In genomic region chr3:142618917-142619401, GRCh38 we compare ENCODE assay signal across 14 cellular contexts. TPM values are rescaled to one million over a fixed set of nuclear protein-coding genes. Genes with fewer than 3 reads are reported as not detected.
DNase-seq lines count a peak whose midpoint lies in the region; ATAC-seq and TF ChIP-seq lines count a peak whose summit lies in the region.
"Had no signal": no experiment of that assay in that cellular context is flagged by ENCODE, and none has a peak within 500 bp of the region (broad histone marks: within the 10 kb centered on the region; RNA-seq: fewer than 3 reads in every experiment).

No MANE protein-coding gene starts in this region.

- H3K23ac ChIP-seq in mesendoderm (ENCODE audit: low read length) = no peak overlapping the region

- H3K4me3 Mint-ChIP-seq in CD8-positive, alpha-beta T cell = no peak overlapping the region
- H3K4me3 Mint-ChIP-seq: activated T-helper 1 cell treated with anti-CD3 and anti-CD28 coated beads, Interleukin-12 subunit alpha, Interleukin-12 subunit beta, Interleukin-2, Interleukin-4 antibody, amounts not matched to agents 30 ng/mL and 10 ng/mL and 1 ng/mL, durations not matched to agents 14 hours and 24 hours and 36 hours; central memory CD8-positive, alpha-beta T cell had no signal

- H3K4me1 Mint-ChIP-seq in CD8-positive, alpha-beta T cell (ENCODE audit: low read depth) = no peaks in the 10 kb centered on the region
- H3K4me1 Mint-ChIP-seq: central memory CD8-positive, alpha-beta T cell had no signal

- H2BK120ac ChIP-seq in mesendoderm (ENCODE audit: low read depth, low read length) = no peak overlapping the region

- H4K5ac ChIP-seq in mesendoderm (ENCODE audit: low read length) = no peak overlapping the region

- H3K56ac ChIP-seq in mesendoderm (ENCODE audit: low read length) = no peak overlapping the region

- H3K27me3 ChIP-seq in mesendoderm (ENCODE audit: insufficient read depth, low read length, poor library complexity) (no peaks in the 10 kb centered on the region), BE2C (no peaks in the 10 kb centered on the region)
- no peaks in the 10 kb centered on the region for H3K27me3 ChIP-seq in CD8-positive, alpha-beta T cell (ENCODE audit: insufficient read depth, low read length)
- H3K27me3 ChIP-seq: BLaER1 treated with 17β-estradiol and CSF1 and Interleukin-3, amounts not matched to agents 10 nM and 100 nM; Peyer's patch had no signal

- no peak overlapping the region for H3K4me2 ChIP-seq in mesendoderm (ENCODE audit: low read length)
- H3K4me2 ChIP-seq: BLaER1 treated with 17β-estradiol and CSF1 and Interleukin-3, amounts not matched to agents 10 nM and 100 nM had no signal

- no peak for TF ChIP-seq CTCF in CD8-positive, alpha-beta T cell (IDR thresholded peaks at IDR 0.05)
- no peak for TF ChIP-seq CTCF in BE2C (IDR thresholded peaks at IDR 0.05; ENCODE audit: low read depth, low read length)

- no peaks in the 10 kb centered on the region for H3K79me2 ChIP-seq in mesendoderm (ENCODE audit: control insufficient read depth, insufficient read depth, low read length)

- H3K9me3 ChIP-seq in CD8-positive, alpha-beta T cell (ENCODE audit: low read length) = no peaks in the 10 kb centered on the region
- peaks cover 2% of the 10 kb centered on the region; the same call in 1 of the 2 replicates for H3K9me3 ChIP-seq in BE2C
- H3K9me3 ChIP-seq: BLaER1 treated with 17β-estradiol and CSF1 and Interleukin-3, amounts not matched to agents 10 nM and 100 nM; Peyer's patch had no signal

- no peak overlapping the region for H3K27ac Mint-ChIP-seq in CD8-positive, alpha-beta T cell
- H3K27ac Mint-ChIP-seq: activated T-helper 1 cell treated with anti-CD3 and anti-CD28 coated beads, Interleukin-12 subunit alpha, Interleukin-12 subunit beta, Interleukin-2, Interleukin-4 antibody, amounts not matched to agents 30 ng/mL and 10 ng/mL and 1 ng/mL, durations not matched to agents 14 hours and 24 hours and 36 hours had no signal

- no peaks in the 10 kb centered on the region for H3K9me3 Mint-ChIP-seq in CD8-positive, alpha-beta T cell
- H3K9me3 Mint-ChIP-seq: activated T-helper 1 cell treated with anti-CD3 and anti-CD28 coated beads, Interleukin-12 subunit alpha, Interleukin-12 subunit beta, Interleukin-2, Interleukin-4 antibody, amounts not matched to agents 30 ng/mL and 10 ng/mL and 1 ng/mL, durations not matched to agents 14 hours and 24 hours and 36 hours; central memory CD8-positive, alpha-beta T cell had no signal

- POLR2A ChIA-PET in CD8-positive, alpha-beta T cell (lab: Charles Lee) = no interaction called here

- H4K8ac ChIP-seq in mesendoderm (ENCODE audit: low read depth, low read length) = no peak overlapping the region

- H3K9ac ChIP-seq in mesendoderm (ENCODE audit: low read length) = no peak overlapping the region
- H3K9ac ChIP-seq: BLaER1 treated with 17β-estradiol and CSF1 and Interleukin-3, amounts not matched to agents 10 nM and 100 nM had no signal

- H2AK5ac ChIP-seq in mesendoderm (ENCODE audit: low read length) = no peak overlapping the region

- H3K4me1 ChIP-seq in mesendoderm (ENCODE audit: control insufficient read depth, low read depth, low read length) = no peaks in the 10 kb centered on the region
- no peaks in the 10 kb centered on the region for H3K4me1 ChIP-seq in CD8-positive, alpha-beta T cell (ENCODE audit: insufficient read depth, low read length)
- peaks cover 5% of the 10 kb centered on the region; the same call in 1 of the 2 replicates for H3K4me1 ChIP-seq in BE2C
- H3K4me1 ChIP-seq: BLaER1 treated with 17β-estradiol and CSF1 and Interleukin-3, amounts not matched to agents 10 nM and 100 nM had no signal

- H3K18ac ChIP-seq in mesendoderm (ENCODE audit: low read length) = no peak overlapping the region

- CTCF ChIA-PET in CD8-positive, alpha-beta T cell (lab: Charles Lee) = interaction anchor here (1.0 kb wide), 1 partner anchor 13 kb away, joined by 5 read pairs; no protein-coding TSS in a partner anchor

- H3K4ac ChIP-seq in mesendoderm (ENCODE audit: low read depth, low read length) = no peak overlapping the region

- H3K79me1 ChIP-seq in mesendoderm (ENCODE audit: low read length) = no peaks in the 10 kb centered on the region

- H3K27ac ChIP-seq in mesendoderm (ENCODE audit: low read depth, low read length) = no peak overlapping the region
- H3K27ac ChIP-seq in CD8-positive, alpha-beta T cell (ENCODE audit: low read depth, low read length) = no peak overlapping the region
- H3K27ac ChIP-seq: BLaER1 treated with 17β-estradiol and CSF1 and Interleukin-3, amounts not matched to agents 10 nM and 100 nM; VCaP had no signal

- H3K4me3 ChIP-seq in mesendoderm (ENCODE audit: low read length) = no peak overlapping the region
- H3K4me3 ChIP-seq in CD8-positive, alpha-beta T cell (ENCODE audit: low read depth, low read length) = no peak overlapping the region
- H3K4me3 ChIP-seq in BE2C (ENCODE audit: low read depth, low read length) = no peak overlapping the region
- H3K4me3 ChIP-seq: BLaER1 treated with 17β-estradiol and CSF1 and Interleukin-3, amounts not matched to agents 10 nM and 100 nM; Peyer's patch had no signal

- no peak overlapping the region for H2BK5ac ChIP-seq in mesendoderm (ENCODE audit: low read length)

- H3K36me3 ChIP-seq in mesendoderm (ENCODE audit: control insufficient read depth, insufficient read depth, low read length) (no peaks in the 10 kb centered on the region), BE2C (no peaks in the 10 kb centered on the region)
- no peaks in the 10 kb centered on the region for H3K36me3 ChIP-seq in CD8-positive, alpha-beta T cell (ENCODE audit: insufficient read depth, low read length)
- H3K36me3 ChIP-seq: BLaER1 treated with 17β-estradiol and CSF1 and Interleukin-3, amounts not matched to agents 10 nM and 100 nM; Peyer's patch had no signal

- no peak for ATAC-seq in CD8-positive, alpha-beta T cell

- intact Hi-C loops in CD8-positive, alpha-beta T cell (cut with DNase I, micrococcal nuclease) = no loop called here

- DNase-seq in DMS 273 treated with DMSO at 0.1 percent for 48 hours (lab: John Stamatoyannopoulos, UW) = peak; percentile 79
- peak; percentile 90 for DNase-seq in NCI-H2029 (lab: John Stamatoyannopoulos, UW)
- peak; percentile 2 for DNase-seq in amniotic epithelial cell (ENCODE audit: low read depth)
- DNase-seq in mesendoderm = peak; percentile 13
- DNase-seq in activated CD8-positive, alpha-beta memory T cell treated with anti-CD3 and anti-CD28 coated beads, Interleukin-2, amount 50 U/mL, for 4 hours = no peak
- no peak for DNase-seq in CD8-positive, alpha-beta T cell
- no peak for DNase-seq in stimulated activated CD4-positive, alpha-beta T cell treated with anti-CD3 and anti-CD28 coated beads, Interleukin-2, amount 100 ng/mL, for 48 hours
- DNase-seq in BE2C = no peak
- DNase-seq: KG1 had no signal

- H2BK15ac ChIP-seq in mesendoderm (replicated peaks; ENCODE audit: low read depth) = no peak overlapping the region

- WGBS in mesendoderm (ENCODE audit: extremely low coverage, insufficient coverage, low lambda C conversion rate) = no CpG with 5 or more reads among the region's 3 CpGs

- H3K36me3 Mint-ChIP-seq in CD8-positive, alpha-beta T cell = no peaks in the 10 kb centered on the region

- H3K27me3 Mint-ChIP-seq in CD8-positive, alpha-beta T cell (ENCODE audit: low read depth) = no peaks in the 10 kb centered on the region
- H3K27me3 Mint-ChIP-seq: central memory CD8-positive, alpha-beta T cell had no signal

RNA-seq across cellular contexts. Expression of gene PLS1, which starts 22.8 kb away (rescaled TPM):
- 11.8 TPM for polyA plus RNA-seq in mesendoderm (2013, experiment 1 of 2)
- polyA plus RNA-seq in mesendoderm (2013, experiment 2 of 2) = 13.1 TPM
- 1 to 10 TPM in 1 of 2 experiments, under 1 TPM in 1; 0.57 to 2.0 TPM for total RNA-seq in CD8-positive, alpha-beta T cell
- 5.0 TPM for polyA plus RNA-seq in BE2C (2012; ENCODE audit: insufficient read depth, insufficient read length, low read depth)

RNA-seq across cellular contexts. Expression of gene ATR, which starts 40.4 kb away (rescaled TPM):
- 9.2 TPM for polyA plus RNA-seq in mesendoderm (2013, experiment 1 of 2)
- 10.8 TPM for polyA plus RNA-seq in mesendoderm (2013, experiment 2 of 2)
- total RNA-seq in CD8-positive, alpha-beta T cell = 10 to 100 TPM; 26.7 to 28.0 TPM
- 36.4 TPM for polyA plus RNA-seq in BE2C (2012; ENCODE audit: insufficient read depth, insufficient read length, low read depth)

Comparison
In these comparisons a context has a peak if more than half of its experiments do, and no peak if none do; other contexts are left out.
1. DNase-seq: peak in DMS 273 treated with DMSO at 0.1 percent for 48 hours (single experiment), NCI-H2029 (single experiment), amniotic epithelial cell (single experiment) and mesendoderm (single experiment); none in activated CD8-positive, alpha-beta memory T cell treated with anti-CD3 and anti-CD28 coated beads, Interleukin-2, amount 50 U/mL, for 4 hours (single experiment), CD8-positive, alpha-beta T cell (0 of 7), stimulated activated CD4-positive, alpha-beta T cell treated with anti-CD3 and anti-CD28 coated beads, Interleukin-2, amount 100 ng/mL, for 48 hours (0 of 2) and BE2C (single experiment).